In genomic region chr18:6729247-6730091, GRCh38 we compare ENCODE assay signal across 1 cellular context.
A peak's percentile ranks its signal among the peaks of the same experiment; 100 is the strongest.
TF ChIP-seq lines count a peak whose summit lies in the region.

Gene ARHGAP28, plus strand, starts transcription at chr18:6729716. Its CDS starts 106 bp downstream, at chr18:6729822.

TF ChIP-seq in K562, 482 proteins besides CTCF, POLR2A, EP300 and RAD21 (continued from another document and continues in another):
- TF ChIP-seq ZBTB8A (IDR thresholded peaks at IDR 0.05; ENCODE audit: partially characterized antibody) (no peak), MGA (IDR thresholded peaks at IDR 0.05) (peak; percentile 27; the same call in 1 of the 2 replicates), CGGBP1 (CRISPR knock-in tag; IDR thresholded peaks at IDR 0.05) (no peak), ASH1L (IDR thresholded peaks at IDR 0.05; ENCODE audit: borderline replicate concordance, low read depth, partially characterized antibody) (no peak), NCOA6 (IDR thresholded peaks at IDR 0.05) (no peak), ILK (tag; IDR thresholded peaks at IDR 0.05; ENCODE audit: borderline replicate concordance, low read depth) (no peak), CBX1 (IDR thresholded peaks at IDR 0.05; ENCODE audit: low read depth) (no peak; the same call in 1 of the 2 replicates), ZSCAN29 (IDR thresholded peaks at IDR 0.05) (0 out of 2 replicates have a peak, but pooled peaks have one; percentile 34), ZBTB11 (CRISPR knock-in tag; IDR thresholded peaks at IDR 0.05) (peak in 1 of 3 experiments; percentile 52; a peak in 1 of 6 replicates), HMG20A (CRISPR knock-in tag; conservative IDR thresholded peaks at IDR 0.05) (no peak), PYGO2 (tag; IDR thresholded peaks at IDR 0.05) (no peak), E2F5 (CRISPR knock-in tag; IDR thresholded peaks at IDR 0.05) (no peak), CEBPZ (IDR thresholded peaks at IDR 0.05; ENCODE audit: borderline replicate concordance, low read depth, low read length) (no peak), KDM5B (IDR thresholded peaks at IDR 0.05; ENCODE audit: insufficient replicate concordance, low read depth, low read length) (peak; percentile 47), ZNF639 (CRISPR knock-in tag; conservative IDR thresholded peaks at IDR 0.05 in 1 of 2, IDR thresholded peaks at IDR 0.05 in 1 of 2) (peak in 1 of 2 experiments; percentile 79; a peak in 2 of 4 replicates), FIP1L1 (IDR thresholded peaks at IDR 0.05; ENCODE audit: low read depth, low read length, poor library complexity, severe bottlenecking) (peak; percentile 71), NKRF (IDR thresholded peaks at IDR 0.05; ENCODE audit: borderline replicate concordance) (no peak), ZHX1 (conservative IDR thresholded peaks at IDR 0.05; ENCODE audit: low read length) (no peak), CREM (IDR thresholded peaks at IDR 0.05; ENCODE audit: low read depth) (peak; percentile 81), RB1 (IDR thresholded peaks at IDR 0.05; ENCODE audit: low read depth) (peak; percentile 95), SMAD4 (CRISPR knock-in tag; conservative IDR thresholded peaks at IDR 0.05) (peak; percentile 85), CCNT2 (IDR thresholded peaks at IDR 0.05; ENCODE audit: borderline replicate concordance, extremely low read depth, insufficient read length, low read depth, low read length) (peak; percentile 85), DMBX1 (CRISPR knock-in tag; IDR thresholded peaks at IDR 0.05; ENCODE audit: borderline replicate concordance) (peak; percentile 50; the same call in 1 of the 2 replicates)
